20 cellular contexts compared by ENCODE assay signal in the genomic region with DNA sequence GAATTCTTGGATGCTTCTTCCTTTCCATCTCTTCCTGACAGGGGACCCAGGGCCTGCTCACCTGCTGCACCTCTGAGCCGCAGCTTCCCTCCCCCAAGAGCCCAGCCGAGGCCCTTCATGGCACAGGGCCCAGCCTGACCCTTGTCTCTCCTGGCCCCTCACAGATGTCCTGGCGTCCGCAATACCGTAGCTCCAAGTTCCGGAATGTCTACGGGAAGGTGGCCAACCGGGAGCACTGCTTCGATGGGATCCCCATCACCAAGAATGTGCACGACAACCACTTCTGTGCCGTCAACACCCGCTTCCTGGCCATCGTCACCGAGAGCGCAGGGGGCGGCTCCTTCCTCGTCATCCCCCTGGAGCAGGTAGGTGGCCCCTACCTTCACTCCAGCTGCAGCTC.
DNase-seq lines count a peak whose midpoint lies in the region; ATAC-seq, FAIRE-seq and TF ChIP-seq lines count a peak whose summit lies in the region.
"Had no signal": no experiment of that assay in that cellular context is flagged by ENCODE, and none has a peak within 500 bp of the region (broad histone marks: within the 10 kb centered on the region; RNA-seq: fewer than 3 reads in every experiment).

No MANE protein-coding gene starts in this region.

- peaks cover 18% of the 10 kb centered on the region for H3K4me1 ChIP-seq in ovary (ENCODE audit: insufficient read depth)
- peaks cover 22 to 44% (median 22%) of the 10 kb centered on the region in 3 donors for H3K4me1 ChIP-seq in esophagus squamous epithelium
- H3K4me1 ChIP-seq in psoas muscle: no peaks in the 10 kb centered on the region

- DNase-seq in activated effector memory CD4-positive, alpha-beta T cell treated with anti-CD3 and anti-CD28 coated beads, Interleukin-2, amount 50 U/mL, for 16 hours: peak; percentile 56
- no peak for DNase-seq in activated effector memory CD4-positive, alpha-beta T cell treated with Interleukin-2 at 50 U/mL for 16 hours
- DNase-seq in dorsolateral prefrontal cortex (peak in 4 of 10 donors; percentile 2 to 34 (median 33)), ovary (peak in 3 of 5 donors; percentile 28 to 38 (median 33)), urothelium cell line (ENCODE audit: low spot score) (no peak), esophagus squamous epithelium (lab: John Stamatoyannopoulos, UW) (no peak), psoas muscle (no peak)
- DNase-seq in activated CD4-positive, alpha-beta T cell treated with anti-CD3 and anti-CD28 coated beads for 36 hours: no peak
- DNase-seq: CD4-positive, CD25-positive, alpha-beta regulatory T cell; COR-L47; DMS 273 treated with DMSO at 0.1 percent for 48 hours; DND-41; NCI-H1417 treated with DMSO at 0.1 percent for 48 hours; NCI-H187 treated with DMSO at 0.1 percent for 48 hours; NCI-H2227 treated with DMSO at 0.1 percent for 48 hours; NCI-H510A treated with DMSO at 0.1 percent for 48 hours; NCI-H774; OCI-M1 had no signal

- H3K9me3 Mint-ChIP-seq in activated CD4-positive, alpha-beta T cell treated with anti-CD3 and anti-CD28 coated beads for 36 hours (ENCODE audit: low read depth): no peaks in the 10 kb centered on the region
- H3K9me3 Mint-ChIP-seq: CD4-positive, CD25-positive, alpha-beta regulatory T cell had no signal

- no peak for ATAC-seq in activated CD4-positive, alpha-beta T cell treated with anti-CD3 and anti-CD28 coated beads for 36 hours
- ATAC-seq in psoas muscle: no peak

- no peak for TF ChIP-seq EP300 in ovary (IDR thresholded peaks at IDR 0.05)

- no peak for TF ChIP-seq CTCF in dorsolateral prefrontal cortex (IDR thresholded peaks at IDR 0.05 in 54 of 56, conservative IDR thresholded peaks at IDR 0.05 in 2 of 56; ENCODE audit: low read depth in 1 of 56, partially characterized antibody in 56 of 56)
- no peak for TF ChIP-seq CTCF in ovary (IDR thresholded peaks at IDR 0.05)
- no peak for TF ChIP-seq CTCF in esophagus squamous epithelium (IDR thresholded peaks at IDR 0.05)
- TF ChIP-seq CTCF in psoas muscle (IDR thresholded peaks at IDR 0.05): no peak

- POLR2A ChIA-PET in activated CD4-positive, alpha-beta T cell treated with anti-CD3 and anti-CD28 coated beads for 36 hours (lab: Charles Lee): no interaction called here

- no peaks in the 10 kb centered on the region for H3K4me1 Mint-ChIP-seq in activated CD4-positive, alpha-beta T cell treated with anti-CD3 and anti-CD28 coated beads for 36 hours
- H3K4me1 Mint-ChIP-seq: CD4-positive, CD25-positive, alpha-beta regulatory T cell had no signal

- peak overlapping the region in 54 of 59 donors; percentile 12 to 90 (median 81) for H3K27ac ChIP-seq in dorsolateral prefrontal cortex
- H3K27ac ChIP-seq in ovary: no peak overlapping the region
- no peak overlapping the region for H3K27ac ChIP-seq in esophagus squamous epithelium
- H3K27ac ChIP-seq in psoas muscle: no peak overlapping the region
- H3K27ac ChIP-seq: 22Rv1 had no signal

- H3K27ac Mint-ChIP-seq in activated CD4-positive, alpha-beta T cell treated with anti-CD3 and anti-CD28 coated beads for 36 hours: no peak overlapping the region
- H3K27ac Mint-ChIP-seq: CD4-positive, CD25-positive, alpha-beta regulatory T cell had no signal

- intact Hi-C loops in dorsolateral prefrontal cortex (cut with DNase I) (loop anchor here in 1 of 2 donors (5.0 kb wide), 1 partner anchor 68 kb away; a partner anchor contains a TSS), ovary (cut with DNase I) (no loop called here), esophagus squamous epithelium (cut with DNase I) (no loop called here), psoas muscle (cut with DNase I) (loop anchor here in 1 of 2 donors (5.0 kb wide), 1 partner anchor 68 kb away; a partner anchor contains a TSS)
- intact Hi-C loops in activated CD4-positive, alpha-beta T cell treated with anti-CD3 and anti-CD28 coated beads for 36 hours (cut with DNase I, micrococcal nuclease): no loop called here

- CTCF ChIA-PET in activated CD4-positive, alpha-beta T cell treated with anti-CD3 and anti-CD28 coated beads for 36 hours (lab: Charles Lee): interaction anchor here (2.4 kb wide), 1 partner anchor 85 kb away, joined by 7 read pairs; no protein-coding TSS in a partner anchor

- no peaks in the 10 kb centered on the region for H3K27me3 ChIP-seq in dorsolateral prefrontal cortex
- H3K27me3 ChIP-seq in ovary: no peaks in the 10 kb centered on the region
- no peaks in the 10 kb centered on the region for H3K27me3 ChIP-seq in esophagus squamous epithelium
- H3K27me3 ChIP-seq in psoas muscle (ENCODE audit: insufficient read depth in 3 of 3, low read length in 2 of 3): no peaks in the 10 kb centered on the region

- H3K36me3 ChIP-seq in ovary (no peaks in the 10 kb centered on the region), esophagus squamous epithelium (no peaks in the 10 kb centered on the region), psoas muscle (ENCODE audit: insufficient read depth in 1 of 2, low read depth in 1 of 2) (no peaks in the 10 kb centered on the region)

- H3K36me3 Mint-ChIP-seq in activated CD4-positive, alpha-beta T cell treated with anti-CD3 and anti-CD28 coated beads for 36 hours (ENCODE audit: low read depth): no peaks in the 10 kb centered on the region
- H3K36me3 Mint-ChIP-seq: CD4-positive, CD25-positive, alpha-beta regulatory T cell had no signal

- no peak overlapping the region for H3K4me3 Mint-ChIP-seq in activated CD4-positive, alpha-beta T cell treated with anti-CD3 and anti-CD28 coated beads for 36 hours
- H3K4me3 Mint-ChIP-seq: CD4-positive, CD25-positive, alpha-beta regulatory T cell had no signal

- no peak for TF ChIP-seq POLR2A in ovary (IDR thresholded peaks at IDR 0.05)
- no peak for TF ChIP-seq POLR2A in esophagus squamous epithelium (IDR thresholded peaks at IDR 0.05)

- WGBS in ovary, 3 donors: 90 to 95% (median 93%) methylated on average over 17 of the region's 17 CpGs
- 93 to 95% methylated on average over 17 of the region's 17 CpGs for WGBS in esophagus squamous epithelium, 2 donors
- 86 to 89% (median 88%) methylated on average over 16 to 17 of the region's 17 CpGs for WGBS in psoas muscle, 3 donors

- H3K27me3 Mint-ChIP-seq in activated CD4-positive, alpha-beta T cell treated with anti-CD3 and anti-CD28 coated beads for 36 hours: peaks cover 2% of the 10 kb centered on the region

- H3K4me3 ChIP-seq in dorsolateral prefrontal cortex (no peak overlapping the region), ovary (no peak overlapping the region), esophagus squamous epithelium (no peak overlapping the region), psoas muscle (no peak overlapping the region)

- FAIRE-seq in urothelium cell line (lab: Jason Lieb, UNC): peak; percentile 13
- FAIRE-seq: H54 had no signal

- H3K9me3 ChIP-seq in ovary (no peaks in the 10 kb centered on the region), esophagus squamous epithelium (no peaks in the 10 kb centered on the region), psoas muscle (no peaks in the 10 kb centered on the region)

Comparison
In these comparisons a context has a peak if more than half of its experiments do, and no peak if none do; other contexts are left out.
1. DNase-seq: peak in activated effector memory CD4-positive, alpha-beta T cell treated with anti-CD3 and anti-CD28 coated beads, Interleukin-2, amount 50 U/mL, for 16 hours (single experiment) and ovary (3 of 5); none in activated effector memory CD4-positive, alpha-beta T cell treated with Interleukin-2 at 50 U/mL for 16 hours (single experiment), urothelium cell line (single experiment), esophagus squamous epithelium (single experiment), activated CD4-positive, alpha-beta T cell treated with anti-CD3 and anti-CD28 coated beads for 36 hours (single experiment) and psoas muscle (0 of 2).
2. H3K27ac ChIP-seq: peak in dorsolateral prefrontal cortex (54 of 59); none in ovary (0 of 2), esophagus squamous epithelium (0 of 4) and psoas muscle (single experiment).